1 cellular context compared by ENCODE assay signal in genomic region chr20:21508230-21509078, GRCh38.
TF ChIP-seq lines count a peak whose summit lies in the region.

No MANE protein-coding gene starts in this region.

TF ChIP-seq in HEK293, 187 proteins besides CTCF, POLR2A, EP300 and RAD21 (continued from another document):
- TF ChIP-seq, protein P1, sequence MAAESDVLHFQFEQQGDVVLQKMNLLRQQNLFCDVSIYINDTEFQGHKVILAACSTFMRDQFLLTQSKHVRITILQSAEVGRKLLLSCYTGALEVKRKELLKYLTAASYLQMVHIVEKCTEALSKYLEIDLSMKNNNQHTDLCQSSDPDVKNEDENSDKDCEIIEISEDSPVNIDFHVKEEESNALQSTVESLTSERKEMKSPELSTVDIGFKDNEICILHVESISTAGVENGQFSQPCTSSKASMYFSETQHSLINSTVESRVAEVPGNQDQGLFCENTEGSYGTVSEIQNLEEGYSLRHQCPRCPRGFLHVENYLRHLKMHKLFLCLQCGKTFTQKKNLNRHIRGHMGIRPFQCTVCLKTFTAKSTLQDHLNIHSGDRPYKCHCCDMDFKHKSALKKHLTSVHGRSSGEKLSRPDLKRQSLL (tag by site-specific recombination; IDR thresholded peaks at IDR 0.05) = no peak
TF ChIP-seq in HEK293: peak in this region for 2.
